Comparison of ENCODE assay signal across 2 cellular contexts in the genomic region with DNA sequence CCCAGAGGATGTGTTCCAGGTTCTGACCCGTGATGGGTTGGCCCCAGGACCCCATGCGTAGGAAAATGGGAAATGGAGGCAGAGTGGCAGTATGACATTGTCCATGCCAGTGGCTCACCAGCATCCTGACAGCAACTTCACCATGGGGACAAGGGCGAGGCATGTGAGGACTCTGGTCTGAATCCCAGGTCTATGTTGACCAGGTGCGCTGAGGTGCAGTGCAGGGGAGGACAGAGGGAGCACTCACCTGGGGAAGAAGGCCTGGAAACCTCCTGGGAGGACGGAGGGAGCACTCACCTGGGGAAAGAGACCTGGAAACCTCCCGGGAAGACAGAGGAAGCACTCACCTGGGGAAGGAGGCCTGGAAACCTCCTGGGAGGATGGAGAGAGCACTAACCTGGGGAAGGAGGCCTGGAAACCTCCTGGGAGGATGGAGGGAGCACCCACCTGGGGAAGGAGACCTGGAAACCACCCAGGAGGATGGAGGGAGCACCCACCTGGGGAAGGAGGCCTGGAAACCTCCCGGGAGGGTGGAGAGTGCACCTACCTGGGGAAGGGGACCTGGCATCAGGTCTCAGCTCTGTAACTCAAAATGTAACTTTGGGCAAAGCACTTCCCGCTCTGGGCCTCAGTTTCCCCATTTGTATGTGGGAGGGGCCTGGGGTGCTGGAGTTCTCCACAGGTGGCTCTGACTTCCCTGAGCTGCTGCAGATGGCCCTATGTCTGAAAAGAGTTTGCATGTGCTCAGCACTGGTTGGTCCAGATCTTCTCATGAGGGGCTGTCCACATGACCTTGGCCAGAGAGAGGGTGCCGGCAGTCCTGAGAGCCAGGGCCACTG.
TF ChIP-seq lines count a peak whose summit lies in the region.

No MANE protein-coding gene starts in this region.

TF ChIP-seq in IMR-90, 13 proteins besides CTCF, POLR2A, EP300 and RAD21:
- TF ChIP-seq MAZ (IDR thresholded peaks at IDR 0.05; ENCODE audit: borderline replicate concordance, low read depth, low read length) (no peak), CEBPB (IDR thresholded peaks at IDR 0.05; ENCODE audit: low read depth, low read length) (no peak), RCOR1 (IDR thresholded peaks at IDR 0.05; ENCODE audit: insufficient replicate concordance, low read length) (no peak), BHLHE40 (IDR thresholded peaks at IDR 0.05; ENCODE audit: low read depth, low read length) (no peak)

TF ChIP-seq in H1, 55 proteins besides CTCF, POLR2A, EP300 and RAD21:
- TF ChIP-seq KDM5A (IDR thresholded peaks at IDR 0.05; ENCODE audit: low read length) = no peak
- no peak for TF ChIP-seq SAP30 (IDR thresholded peaks at IDR 0.05; ENCODE audit: insufficient read depth, insufficient replicate concordance, low read length)
- TF ChIP-seq CTBP2 (IDR thresholded peaks at IDR 0.05; ENCODE audit: borderline replicate concordance, insufficient read depth, insufficient read length, low read length) = no peak
- TF ChIP-seq, protein P1, sequence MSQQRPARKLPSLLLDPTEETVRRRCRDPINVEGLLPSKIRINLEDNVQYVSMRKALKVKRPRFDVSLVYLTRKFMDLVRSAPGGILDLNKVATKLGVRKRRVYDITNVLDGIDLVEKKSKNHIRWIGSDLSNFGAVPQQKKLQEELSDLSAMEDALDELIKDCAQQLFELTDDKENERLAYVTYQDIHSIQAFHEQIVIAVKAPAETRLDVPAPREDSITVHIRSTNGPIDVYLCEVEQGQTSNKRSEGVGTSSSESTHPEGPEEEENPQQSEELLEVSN (IDR thresholded peaks at IDR 0.05) = no peak
- TF ChIP-seq, protein P2, sequence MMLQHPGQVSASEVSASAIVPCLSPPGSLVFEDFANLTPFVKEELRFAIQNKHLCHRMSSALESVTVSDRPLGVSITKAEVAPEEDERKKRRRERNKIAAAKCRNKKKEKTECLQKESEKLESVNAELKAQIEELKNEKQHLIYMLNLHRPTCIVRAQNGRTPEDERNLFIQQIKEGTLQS (IDR thresholded peaks at IDR 0.05; ENCODE audit: insufficient read depth, low read depth, low read length) = no peak
- TF ChIP-seq, protein P3, sequence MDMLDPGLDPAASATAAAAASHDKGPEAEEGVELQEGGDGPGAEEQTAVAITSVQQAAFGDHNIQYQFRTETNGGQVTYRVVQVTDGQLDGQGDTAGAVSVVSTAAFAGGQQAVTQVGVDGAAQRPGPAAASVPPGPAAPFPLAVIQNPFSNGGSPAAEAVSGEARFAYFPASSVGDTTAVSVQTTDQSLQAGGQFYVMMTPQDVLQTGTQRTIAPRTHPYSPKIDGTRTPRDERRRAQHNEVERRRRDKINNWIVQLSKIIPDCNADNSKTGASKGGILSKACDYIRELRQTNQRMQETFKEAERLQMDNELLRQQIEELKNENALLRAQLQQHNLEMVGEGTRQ (IDR thresholded peaks at IDR 0.05; ENCODE audit: low read length) = no peak
- no peak for TF ChIP-seq SUZ12 (IDR thresholded peaks at IDR 0.05; ENCODE audit: low read length)
- TF ChIP-seq, protein P4, sequence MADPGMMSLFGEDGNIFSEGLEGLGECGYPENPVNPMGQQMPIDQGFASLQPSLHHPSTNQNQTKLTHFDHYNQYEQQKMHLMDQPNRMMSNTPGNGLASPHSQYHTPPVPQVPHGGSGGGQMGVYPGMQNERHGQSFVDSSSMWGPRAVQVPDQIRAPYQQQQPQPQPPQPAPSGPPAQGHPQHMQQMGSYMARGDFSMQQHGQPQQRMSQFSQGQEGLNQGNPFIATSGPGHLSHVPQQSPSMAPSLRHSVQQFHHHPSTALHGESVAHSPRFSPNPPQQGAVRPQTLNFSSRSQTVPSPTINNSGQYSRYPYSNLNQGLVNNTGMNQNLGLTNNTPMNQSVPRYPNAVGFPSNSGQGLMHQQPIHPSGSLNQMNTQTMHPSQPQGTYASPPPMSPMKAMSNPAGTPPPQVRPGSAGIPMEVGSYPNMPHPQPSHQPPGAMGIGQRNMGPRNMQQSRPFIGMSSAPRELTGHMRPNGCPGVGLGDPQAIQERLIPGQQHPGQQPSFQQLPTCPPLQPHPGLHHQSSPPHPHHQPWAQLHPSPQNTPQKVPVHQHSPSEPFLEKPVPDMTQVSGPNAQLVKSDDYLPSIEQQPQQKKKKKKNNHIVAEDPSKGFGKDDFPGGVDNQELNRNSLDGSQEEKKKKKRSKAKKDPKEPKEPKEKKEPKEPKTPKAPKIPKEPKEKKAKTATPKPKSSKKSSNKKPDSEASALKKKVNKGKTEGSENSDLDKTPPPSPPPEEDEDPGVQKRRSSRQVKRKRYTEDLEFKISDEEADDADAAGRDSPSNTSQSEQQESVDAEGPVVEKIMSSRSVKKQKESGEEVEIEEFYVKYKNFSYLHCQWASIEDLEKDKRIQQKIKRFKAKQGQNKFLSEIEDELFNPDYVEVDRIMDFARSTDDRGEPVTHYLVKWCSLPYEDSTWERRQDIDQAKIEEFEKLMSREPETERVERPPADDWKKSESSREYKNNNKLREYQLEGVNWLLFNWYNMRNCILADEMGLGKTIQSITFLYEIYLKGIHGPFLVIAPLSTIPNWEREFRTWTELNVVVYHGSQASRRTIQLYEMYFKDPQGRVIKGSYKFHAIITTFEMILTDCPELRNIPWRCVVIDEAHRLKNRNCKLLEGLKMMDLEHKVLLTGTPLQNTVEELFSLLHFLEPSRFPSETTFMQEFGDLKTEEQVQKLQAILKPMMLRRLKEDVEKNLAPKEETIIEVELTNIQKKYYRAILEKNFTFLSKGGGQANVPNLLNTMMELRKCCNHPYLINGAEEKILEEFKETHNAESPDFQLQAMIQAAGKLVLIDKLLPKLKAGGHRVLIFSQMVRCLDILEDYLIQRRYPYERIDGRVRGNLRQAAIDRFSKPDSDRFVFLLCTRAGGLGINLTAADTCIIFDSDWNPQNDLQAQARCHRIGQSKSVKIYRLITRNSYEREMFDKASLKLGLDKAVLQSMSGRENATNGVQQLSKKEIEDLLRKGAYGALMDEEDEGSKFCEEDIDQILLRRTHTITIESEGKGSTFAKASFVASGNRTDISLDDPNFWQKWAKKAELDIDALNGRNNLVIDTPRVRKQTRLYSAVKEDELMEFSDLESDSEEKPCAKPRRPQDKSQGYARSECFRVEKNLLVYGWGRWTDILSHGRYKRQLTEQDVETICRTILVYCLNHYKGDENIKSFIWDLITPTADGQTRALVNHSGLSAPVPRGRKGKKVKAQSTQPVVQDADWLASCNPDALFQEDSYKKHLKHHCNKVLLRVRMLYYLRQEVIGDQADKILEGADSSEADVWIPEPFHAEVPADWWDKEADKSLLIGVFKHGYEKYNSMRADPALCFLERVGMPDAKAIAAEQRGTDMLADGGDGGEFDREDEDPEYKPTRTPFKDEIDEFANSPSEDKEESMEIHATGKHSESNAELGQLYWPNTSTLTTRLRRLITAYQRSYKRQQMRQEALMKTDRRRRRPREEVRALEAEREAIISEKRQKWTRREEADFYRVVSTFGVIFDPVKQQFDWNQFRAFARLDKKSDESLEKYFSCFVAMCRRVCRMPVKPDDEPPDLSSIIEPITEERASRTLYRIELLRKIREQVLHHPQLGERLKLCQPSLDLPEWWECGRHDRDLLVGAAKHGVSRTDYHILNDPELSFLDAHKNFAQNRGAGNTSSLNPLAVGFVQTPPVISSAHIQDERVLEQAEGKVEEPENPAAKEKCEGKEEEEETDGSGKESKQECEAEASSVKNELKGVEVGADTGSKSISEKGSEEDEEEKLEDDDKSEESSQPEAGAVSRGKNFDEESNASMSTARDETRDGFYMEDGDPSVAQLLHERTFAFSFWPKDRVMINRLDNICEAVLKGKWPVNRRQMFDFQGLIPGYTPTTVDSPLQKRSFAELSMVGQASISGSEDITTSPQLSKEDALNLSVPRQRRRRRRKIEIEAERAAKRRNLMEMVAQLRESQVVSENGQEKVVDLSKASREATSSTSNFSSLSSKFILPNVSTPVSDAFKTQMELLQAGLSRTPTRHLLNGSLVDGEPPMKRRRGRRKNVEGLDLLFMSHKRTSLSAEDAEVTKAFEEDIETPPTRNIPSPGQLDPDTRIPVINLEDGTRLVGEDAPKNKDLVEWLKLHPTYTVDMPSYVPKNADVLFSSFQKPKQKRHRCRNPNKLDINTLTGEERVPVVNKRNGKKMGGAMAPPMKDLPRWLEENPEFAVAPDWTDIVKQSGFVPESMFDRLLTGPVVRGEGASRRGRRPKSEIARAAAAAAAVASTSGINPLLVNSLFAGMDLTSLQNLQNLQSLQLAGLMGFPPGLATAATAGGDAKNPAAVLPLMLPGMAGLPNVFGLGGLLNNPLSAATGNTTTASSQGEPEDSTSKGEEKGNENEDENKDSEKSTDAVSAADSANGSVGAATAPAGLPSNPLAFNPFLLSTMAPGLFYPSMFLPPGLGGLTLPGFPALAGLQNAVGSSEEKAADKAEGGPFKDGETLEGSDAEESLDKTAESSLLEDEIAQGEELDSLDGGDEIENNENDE (IDR thresholded peaks at IDR 0.05; ENCODE audit: insufficient replicate concordance, low read length) = no peak
- TF ChIP-seq CREB1 (IDR thresholded peaks at IDR 0.05) = no peak
- TF ChIP-seq SRF (IDR thresholded peaks at IDR 0.05; ENCODE audit: low read depth, low read length) = no peak
- TF ChIP-seq RBBP5 (IDR thresholded peaks at IDR 0.05; ENCODE audit: borderline replicate concordance, low read depth, low read length) = no peak
- TF ChIP-seq ASH2L (IDR thresholded peaks at IDR 0.05; ENCODE audit: low read length) = no peak
- no peak for TF ChIP-seq TAF7 (optimal IDR thresholded peaks at IDR 0.05; ENCODE audit: borderline replicate concordance, low read depth, low read length)
- no peak for TF ChIP-seq CBX5 (IDR thresholded peaks at IDR 0.05; ENCODE audit: low read depth, low read length)
- no peak for TF ChIP-seq JUND (IDR thresholded peaks at IDR 0.05; ENCODE audit: low read length)
- no peak for TF ChIP-seq SP1 (IDR thresholded peaks at IDR 0.05; ENCODE audit: low read depth, low read length)
- TF ChIP-seq SP4 (IDR thresholded peaks at IDR 0.05; ENCODE audit: low read length) = no peak
- no peak for TF ChIP-seq BRCA1 (IDR thresholded peaks at IDR 0.05; ENCODE audit: low read depth, low read length)
